Comparison of ENCODE assay signal across 8 cellular contexts in the genomic region with DNA sequence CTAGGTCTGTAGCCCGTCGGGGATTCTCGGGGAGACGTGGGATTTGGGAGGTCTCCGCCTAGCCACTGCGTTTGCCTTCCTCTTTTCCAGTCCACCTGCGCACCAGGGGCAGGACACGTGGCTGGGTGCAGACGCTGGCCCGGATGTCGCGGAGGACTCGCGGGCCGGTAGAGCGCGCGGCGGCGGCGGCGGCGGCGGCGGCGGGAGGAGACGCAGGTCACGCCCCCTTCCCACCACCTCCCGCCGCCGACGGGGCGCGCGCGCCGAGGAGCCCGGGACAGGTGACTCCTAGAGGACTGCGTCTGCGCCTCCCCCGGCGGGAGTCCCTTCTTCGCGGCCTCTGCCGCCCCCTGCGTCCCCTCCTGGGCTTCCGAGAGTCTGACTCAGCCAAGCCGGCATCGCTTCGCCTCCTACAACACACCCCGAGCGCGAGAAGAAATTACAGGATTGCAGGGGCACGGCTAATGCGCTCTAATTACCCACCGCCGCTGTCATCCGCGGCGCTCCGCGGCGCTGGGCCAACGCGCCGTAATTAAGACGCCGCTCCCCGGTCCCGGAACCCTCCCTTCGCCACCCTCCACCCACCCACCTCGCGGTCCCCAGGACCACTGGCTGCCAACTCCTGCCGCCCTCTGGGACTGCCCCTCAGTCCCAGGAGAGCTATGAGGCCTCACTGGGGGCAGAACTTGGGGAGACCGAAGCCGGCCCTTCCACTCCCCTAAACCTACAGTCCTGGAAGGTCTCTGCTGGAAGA.
DNase-seq lines count a peak whose midpoint lies in the region; ATAC-seq and TF ChIP-seq lines count a peak whose summit lies in the region.

No MANE protein-coding gene starts in this region.

- peak overlapping the region; percentile 76 for H3K4me3 Mint-ChIP-seq in CD8-positive, alpha-beta T cell

- ATAC-seq in CD8-positive, alpha-beta T cell, result peak; percentile 73
- ATAC-seq in HG02798 (IDR thresholded peaks at IDR 0.05; ENCODE audit: poor library complexity, unreplicated experiment) (peak; percentile 38), GM19035 (IDR thresholded peaks at IDR 0.05; ENCODE audit: unreplicated experiment) (no peak)

- peaks cover 9% of the 10 kb centered on the region for H3K4me1 ChIP-seq in CD8-positive, alpha-beta T cell (ENCODE audit: insufficient read depth, low read length)

- no peaks in the 10 kb centered on the region for H3K36me3 ChIP-seq in CD8-positive, alpha-beta T cell (ENCODE audit: insufficient read depth, low read length)

- H3K27me3 Mint-ChIP-seq in CD8-positive, alpha-beta T cell (ENCODE audit: low read depth), result peaks cover 43% of the 10 kb centered on the region

- no peaks in the 10 kb centered on the region for H3K9me3 ChIP-seq in CD8-positive, alpha-beta T cell (ENCODE audit: low read length)

- POLR2A ChIA-PET in CD8-positive, alpha-beta T cell (lab: Charles Lee), result no interaction called here

- CTCF ChIA-PET in CD8-positive, alpha-beta T cell (lab: Charles Lee), result interaction anchor here (0.9 kb wide), 1 partner anchor 76 kb away, joined by 3 read pairs; no protein-coding TSS in a partner anchor

- H3K9me3 Mint-ChIP-seq in CD8-positive, alpha-beta T cell, result no peaks in the 10 kb centered on the region

- H3K36me3 Mint-ChIP-seq in CD8-positive, alpha-beta T cell, result no peaks in the 10 kb centered on the region

- H3K27ac Mint-ChIP-seq in CD8-positive, alpha-beta T cell, result no peak overlapping the region

- peak in 6 of 7 experiments; percentile 39 to 66 (median 53) for DNase-seq in CD8-positive, alpha-beta T cell
- DNase-seq in T-helper 1 cell, result peak; percentile 30 to 50 (median 34)
- DNase-seq in astrocyte of the hippocampus (ENCODE audit: low read depth, low spot score), result peak; percentile 87
- DNase-seq in iPS-NIHi11 (ENCODE audit: low spot score), result peak; percentile 78
- DNase-seq in stimulated activated CD4-positive, alpha-beta T cell treated with anti-CD3 and anti-CD28 coated beads, Interleukin-12 subunit alpha, Interleukin-12 subunit beta, amount 100 ng/mL, for 48 hours (ENCODE audit: low read depth in 2 of 3, low spot score in 1 of 3), result peak; percentile 43 to 50 (median 45)
- no peak for DNase-seq in cerebellar nuclear complex (lab: John Stamatoyannopoulos, UW)

- TF ChIP-seq CTCF in CD8-positive, alpha-beta T cell (IDR thresholded peaks at IDR 0.05), result no peak

- H3K27ac ChIP-seq in CD8-positive, alpha-beta T cell (ENCODE audit: low read depth, low read length), result no peak overlapping the region

- H3K27me3 ChIP-seq in CD8-positive, alpha-beta T cell (ENCODE audit: insufficient read depth, low read length), result peaks cover 15% of the 10 kb centered on the region

- H3K4me1 Mint-ChIP-seq in CD8-positive, alpha-beta T cell (ENCODE audit: low read depth), result peaks cover 11% of the 10 kb centered on the region

- intact Hi-C loops in CD8-positive, alpha-beta T cell (cut with DNase I, micrococcal nuclease), result loop anchor here (2.0 to 5.0 kb wide), 2 partner anchors 230 to 232 kb away; a partner anchor contains a TSS

- H3K4me3 ChIP-seq in CD8-positive, alpha-beta T cell (ENCODE audit: low read depth, low read length), result peak overlapping the region; percentile 52

Comparison
In these comparisons a context has a peak if more than half of its experiments do, and no peak if none do; other contexts are left out.
1. DNase-seq: peak in CD8-positive, alpha-beta T cell (6 of 7), T-helper 1 cell (5 of 5), astrocyte of the hippocampus (single experiment), iPS-NIHi11 (single experiment) and stimulated activated CD4-positive, alpha-beta T cell treated with anti-CD3 and anti-CD28 coated beads, Interleukin-12 subunit alpha, Interleukin-12 subunit beta, amount 100 ng/mL, for 48 hours (3 of 3); none in cerebellar nuclear complex (0 of 2).